1 cellular context compared by ENCODE assay signal in the genomic region with DNA sequence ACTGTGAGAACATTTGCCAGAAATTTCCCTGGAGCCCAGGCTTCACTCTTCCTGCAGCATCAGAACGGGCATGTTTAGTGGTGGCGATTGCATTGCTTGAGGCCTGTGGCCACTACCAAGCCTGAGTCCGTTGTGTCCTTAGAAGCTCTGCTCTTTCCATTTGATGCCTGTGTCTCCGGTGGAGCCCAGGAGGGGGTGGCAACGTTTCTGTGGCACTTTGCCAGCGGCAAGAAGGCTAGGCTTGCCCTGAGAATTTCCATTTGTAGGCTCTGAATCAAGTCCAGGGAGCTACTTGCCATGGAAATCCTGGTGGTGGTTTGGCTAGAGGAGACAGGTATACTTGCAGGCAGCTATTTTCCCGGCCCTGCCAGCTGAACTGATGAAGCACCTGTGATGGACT.
TF ChIP-seq lines count a peak whose summit lies in the region.

No MANE protein-coding gene starts in this region.

TF ChIP-seq in HepG2, 621 proteins besides CTCF, POLR2A, EP300 and RAD21 (continued from another document):
- TF ChIP-seq, protein P1, sequence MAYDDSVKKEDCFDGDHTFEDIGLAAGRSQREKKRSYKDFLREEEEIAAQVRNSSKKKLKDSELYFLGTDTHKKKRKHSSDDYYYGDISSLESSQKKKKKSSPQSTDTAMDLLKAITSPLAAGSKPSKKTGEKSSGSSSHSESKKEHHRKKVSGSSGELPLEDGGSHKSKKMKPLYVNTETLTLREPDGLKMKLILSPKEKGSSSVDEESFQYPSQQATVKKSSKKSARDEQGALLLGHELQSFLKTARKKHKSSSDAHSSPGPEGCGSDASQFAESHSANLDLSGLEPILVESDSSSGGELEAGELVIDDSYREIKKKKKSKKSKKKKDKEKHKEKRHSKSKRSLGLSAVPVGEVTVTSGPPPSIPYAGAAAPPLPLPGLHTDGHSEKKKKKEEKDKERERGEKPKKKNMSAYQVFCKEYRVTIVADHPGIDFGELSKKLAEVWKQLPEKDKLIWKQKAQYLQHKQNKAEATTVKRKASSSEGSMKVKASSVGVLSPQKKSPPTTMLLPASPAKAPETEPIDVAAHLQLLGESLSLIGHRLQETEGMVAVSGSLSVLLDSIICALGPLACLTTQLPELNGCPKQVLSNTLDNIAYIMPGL (CRISPR knock-in tag; IDR thresholded peaks at IDR 0.05; ENCODE audit: borderline replicate concordance in 1 of 2, low read depth in 1 of 2), result no peak
TF ChIP-seq in HepG2: peak in this region for 0.
